ENCODE assay signal across 20 cellular contexts in the genomic region with DNA sequence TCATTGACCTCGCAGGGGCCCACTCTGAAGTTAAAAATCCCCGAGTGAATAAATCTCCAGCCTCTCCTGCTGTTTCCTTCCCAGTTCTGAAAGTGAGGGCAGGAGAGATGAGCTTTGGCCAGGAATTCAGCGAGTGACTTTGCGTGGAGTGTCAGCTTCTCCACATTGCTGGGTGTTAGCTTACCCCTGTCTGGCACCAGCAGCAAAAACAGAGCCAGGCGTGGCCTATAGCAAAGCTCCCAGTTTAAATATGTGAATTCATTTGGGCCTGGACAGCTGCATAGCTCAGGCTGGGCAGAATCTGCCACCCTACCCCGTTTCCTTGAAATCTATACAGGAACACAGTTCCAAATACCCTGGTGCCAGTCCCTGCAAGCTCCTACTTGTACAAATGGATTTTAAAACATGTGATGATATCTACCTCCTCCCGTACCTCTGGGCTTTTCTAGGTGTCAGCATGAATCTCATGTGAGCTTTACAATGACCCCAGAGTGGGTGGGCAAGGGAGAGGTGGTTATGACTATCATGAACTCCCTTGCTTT. TPM values are rescaled to one million over a fixed set of nuclear protein-coding genes. Genes with fewer than 3 reads are reported as not detected.
DNase-seq lines count a peak whose midpoint lies in the region; ATAC-seq and TF ChIP-seq lines count a peak whose summit lies in the region.
"Had no signal": no experiment of that assay in that cellular context is flagged by ENCODE, and none has a peak within 500 bp of the region (broad histone marks: within the 10 kb centered on the region; RNA-seq: fewer than 3 reads in every experiment).

No MANE protein-coding gene starts in this region.

- no peaks in the 10 kb centered on the region for H3K9me3 Mint-ChIP-seq in endothelial cell (ENCODE audit: unreplicated experiment)
- H3K9me3 Mint-ChIP-seq: activated naive CD8-positive, alpha-beta T cell treated with anti-CD3 and anti-CD28 coated beads for 36 hours had no signal

- intact Hi-C loops in left ventricle myocardium superior (cut with micrococcal nuclease) (no loop called here), prostate gland (cut with DNase I) (no loop called here), dorsolateral prefrontal cortex (cut with DNase I) (loop anchor here in 1 of 2 donors (10.0 kb wide), 2 partner anchors 82 to 302 kb away; no protein-coding TSS in a partner anchor)

- no peaks in the 10 kb centered on the region for H3K9me3 ChIP-seq in prostate gland
- no peaks in the 10 kb centered on the region for H3K9me3 ChIP-seq in upper lobe of left lung
- H3K9me3 ChIP-seq: body of pancreas, left lung, suprapubic skin had no signal

- 15% methylated on average over 7 of the region's 7 CpGs for WGBS in prostate gland
- 48 to 54% methylated on average over 3 to 7 of the region's 7 CpGs for WGBS in upper lobe of left lung, 2 donors

- DNase-seq in endothelial cell (ENCODE audit: low spot score) (no peak), left ventricle myocardium superior (no peak), prostate gland (ENCODE audit: low spot score) (peak; percentile 76), upper lobe of left lung (no peak), dorsolateral prefrontal cortex (no peak), COLO668 (lab: John Stamatoyannopoulos, UW; ENCODE audit: unreplicated experiment) (no peak)
- no peak for DNase-seq in activated naive CD4-positive, alpha-beta T cell (lab: John Stamatoyannopoulos, UW)
- no peak for DNase-seq in stimulated activated naive CD4-positive, alpha-beta T cell (lab: John Stamatoyannopoulos, UW)
- DNase-seq: activated CD8-positive, alpha-beta memory T cell treated with anti-CD3 and anti-CD28 coated beads, Interleukin-2, amount 10 ng/mL, durations not matched to agents 7 days and 5 days; activated naive CD8-positive, alpha-beta T cell treated with anti-CD3 and anti-CD28 coated beads for 36 hours; AML-193; body of pancreas; dermis blood vessel endothelial cell; left lung; NCI-H2081 treated with DMSO at 0.1 percent for 48 hours; NCI-H446 treated with DMSO at 0.1 percent for 48 hours; stimulated activated CD4-positive, alpha-beta T cell treated with anti-CD3 and anti-CD28 coated beads, Interleukin-4, amount 100 ng/mL, for 4 hours had no signal

- TF ChIP-seq CTCF in endothelial cell (IDR thresholded peaks at IDR 0.05; ENCODE audit: unreplicated experiment) (no peak), prostate gland (IDR thresholded peaks at IDR 0.05) (no peak), upper lobe of left lung (IDR thresholded peaks at IDR 0.05) (no peak), dorsolateral prefrontal cortex (IDR thresholded peaks at IDR 0.05 in 54 of 56, conservative IDR thresholded peaks at IDR 0.05 in 2 of 56; ENCODE audit: low read depth in 1 of 56, partially characterized antibody in 56 of 56) (no peak)

- peaks cover 4% of the 10 kb centered on the region for H3K27me3 Mint-ChIP-seq in endothelial cell (ENCODE audit: unreplicated experiment)
- H3K27me3 Mint-ChIP-seq: activated CD8-positive, alpha-beta memory T cell treated with anti-CD3 and anti-CD28 coated beads, Interleukin-2, amount 10 ng/mL, durations not matched to agents 7 days and 5 days had no signal

- peaks cover 66% of the 10 kb centered on the region for H3K4me1 Mint-ChIP-seq in endothelial cell (ENCODE audit: unreplicated experiment)

- ATAC-seq in left ventricle myocardium superior = peak; percentile 37
- ATAC-seq in upper lobe of left lung (ENCODE audit: low FRiP score in 2 of 2) = no peak
- ATAC-seq: activated CD8-positive, alpha-beta memory T cell treated with anti-CD3 and anti-CD28 coated beads, Interleukin-2, amount 10 ng/mL, durations not matched to agents 7 days and 5 days; body of pancreas had no signal

- no peak for TF ChIP-seq EP300 in upper lobe of left lung (IDR thresholded peaks at IDR 0.05)

- H3K4me1 ChIP-seq in prostate gland (replicated peaks) = peaks cover 13% of the 10 kb centered on the region
- H3K4me1 ChIP-seq in upper lobe of left lung = peaks cover 85 to 94% (median 88%) of the 10 kb centered on the region in 4 donors
- H3K4me1 ChIP-seq: body of pancreas had no signal

- H3K36me3 ChIP-seq in prostate gland (no peaks in the 10 kb centered on the region), upper lobe of left lung (peaks cover 0 to 66% (median 1%) of the 10 kb centered on the region in 4 donors)
- H3K36me3 ChIP-seq: left lung had no signal

- peak overlapping the region; percentile 40 for H3K4me3 Mint-ChIP-seq in endothelial cell (ENCODE audit: unreplicated experiment)
- H3K4me3 Mint-ChIP-seq: activated CD8-positive, alpha-beta memory T cell treated with anti-CD3 and anti-CD28 coated beads, Interleukin-2, amount 10 ng/mL, durations not matched to agents 7 days and 5 days; activated naive CD8-positive, alpha-beta T cell treated with anti-CD3 and anti-CD28 coated beads for 36 hours had no signal

- H3K27me3 ChIP-seq in prostate gland (replicated peaks; ENCODE audit: insufficient read depth) (no peaks in the 10 kb centered on the region), upper lobe of left lung (no peaks in the 10 kb centered on the region), dorsolateral prefrontal cortex (no peaks in the 10 kb centered on the region)
- H3K27me3 ChIP-seq: body of pancreas, left lung, suprapubic skin had no signal

- H3K36me3 Mint-ChIP-seq in endothelial cell (ENCODE audit: low read depth, unreplicated experiment) = peaks cover 17% of the 10 kb centered on the region
- H3K36me3 Mint-ChIP-seq: activated CD8-positive, alpha-beta memory T cell treated with anti-CD3 and anti-CD28 coated beads, Interleukin-2, amount 10 ng/mL, durations not matched to agents 7 days and 5 days; activated naive CD8-positive, alpha-beta T cell treated with anti-CD3 and anti-CD28 coated beads for 36 hours had no signal

- H3K4me3 ChIP-seq in prostate gland (no peak overlapping the region), upper lobe of left lung (no peak overlapping the region), dorsolateral prefrontal cortex (no peak overlapping the region)
- H3K4me3 ChIP-seq: body of pancreas, left lung, suprapubic skin had no signal

- H3K27ac ChIP-seq in prostate gland (peak overlapping the region; percentile 23 to 58), upper lobe of left lung (peak overlapping the region; percentile 34 to 73 (median 61)), dorsolateral prefrontal cortex (peak overlapping the region in 21 of 59 donors; percentile 7 to 76 (median 45))
- H3K27ac ChIP-seq: epithelial cell of prostate, KMS-11, suprapubic skin had no signal

- TF ChIP-seq POLR2A in prostate gland (IDR thresholded peaks at IDR 0.05) (no peak), upper lobe of left lung (IDR thresholded peaks at IDR 0.05) (no peak)

- no peak overlapping the region for H3K27ac Mint-ChIP-seq in endothelial cell (ENCODE audit: unreplicated experiment)
- H3K27ac Mint-ChIP-seq: activated CD8-positive, alpha-beta memory T cell treated with anti-CD3 and anti-CD28 coated beads, Interleukin-2, amount 10 ng/mL, durations not matched to agents 7 days and 5 days; activated naive CD8-positive, alpha-beta T cell treated with anti-CD3 and anti-CD28 coated beads for 36 hours had no signal

RNA-seq across cellular contexts. Expression of gene TIMP3, which starts 25.6 kb away (rescaled TPM):
- total RNA-seq in endothelial cell (ENCODE audit: unreplicated experiment) = 73.5 TPM
- 256 TPM for total RNA-seq in left ventricle myocardium superior
- 100 to 1,000 TPM; 148 to 397 TPM for total RNA-seq in prostate gland
- total RNA-seq in upper lobe of left lung = 100 to 1,000 TPM; 196 to 659 (median 531) TPM
- 100 to 1,000 TPM in 10 of 120 experiments, 10 to 100 TPM in 110; 30.5 to 155 (median 57.5) TPM for total RNA-seq in dorsolateral prefrontal cortex
- total RNA-seq: activated CD8-positive, alpha-beta memory T cell treated with anti-CD3 and anti-CD28 coated beads, Interleukin-2, amount 10 ng/mL, durations not matched to agents 7 days and 5 days had no signal
